Comparison of ENCODE assay signal across 19 cellular contexts in the genomic region with DNA sequence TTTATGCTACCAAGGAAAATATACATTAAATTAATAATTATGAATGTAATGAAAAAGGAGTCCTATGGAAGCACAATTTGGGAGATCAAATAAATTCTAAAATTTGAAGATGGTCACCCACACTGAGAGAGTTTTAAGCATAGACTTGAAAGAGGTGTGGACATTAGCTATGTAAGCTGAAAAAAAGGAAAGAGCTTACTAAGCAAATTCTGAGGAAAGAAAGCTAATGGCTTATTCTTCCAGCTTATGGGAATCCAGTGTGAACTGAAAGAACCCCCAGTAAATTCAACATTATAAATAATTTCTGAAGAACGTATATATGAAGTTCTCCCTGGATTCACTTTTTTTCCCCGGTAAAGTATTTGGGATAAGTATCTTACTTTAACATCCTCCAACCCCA.
DNase-seq lines count a peak whose midpoint lies in the region; ATAC-seq, FAIRE-seq and TF ChIP-seq lines count a peak whose summit lies in the region.
"Had no signal": no experiment of that assay in that cellular context is flagged by ENCODE, and none has a peak within 500 bp of the region (broad histone marks: within the 10 kb centered on the region; RNA-seq: fewer than 3 reads in every experiment).

No MANE protein-coding gene starts in this region.

- DNase-seq in HepG2 (ENCODE audit: low spot score) (no peak), right lobe of liver (no peak), IMR-90 (no peak)
- no peak for DNase-seq in activated T-cell treated with anti-CD3 and anti-CD28 coated beads, Interleukin-2, amount 50 U/mL, for 4 hours
- DNase-seq: ACHN; BE2C; Caco-2; Calu3; CD4-positive, alpha-beta T cell; CD8-positive, alpha-beta T cell; DMS79 treated with DMSO at 0.1 percent for 48 hours; GF-D8 had no signal

- no peak overlapping the region for H3K23ac ChIP-seq in IMR-90 (ENCODE audit: low read depth, low read length)

- no peak for TF ChIP-seq RAD21 in HepG2 (CRISPR knock-in tag; IDR thresholded peaks at IDR 0.05)
- TF ChIP-seq RAD21 in IMR-90 (IDR thresholded peaks at IDR 0.05; ENCODE audit: low read length) = no peak

- no peak overlapping the region for H2BK15ac ChIP-seq in IMR-90 (ENCODE audit: low read depth, low read length)

- 2% methylated on average over 2 of the region's 2 CpGs for WGBS in HepG2 (ENCODE audit: low lambda C conversion rate)
- WGBS in right lobe of liver (ENCODE audit: insufficient coverage, low coverage, low lambda C conversion rate, missing lambda C conversion rate) = 81% methylated on average over 2 of the region's 2 CpGs
- no CpG with 5 or more reads among the region's 2 CpGs for WGBS in IMR-90 (ENCODE audit: extremely low coverage in 2 of 2, insufficient read length in 1 of 2), 2 experiments

- no peak overlapping the region for H2BK5ac ChIP-seq in IMR-90 (ENCODE audit: low read depth, low read length, poor library complexity, severe bottlenecking)

- no peaks in the 10 kb centered on the region for H3K4me1 ChIP-seq in HepG2 (ENCODE audit: insufficient read depth, low read length)
- H3K4me1 ChIP-seq in right lobe of liver = no peaks in the 10 kb centered on the region
- H3K4me1 ChIP-seq in IMR-90 (ENCODE audit: control insufficient read depth, insufficient read depth, low read length) = peaks cover 4% of the 10 kb centered on the region; the same call in 1 of the 2 replicates
- H3K4me1 ChIP-seq: Caco-2 had no signal

- ATAC-seq in HepG2 (no peak), right lobe of liver (no peak), IMR-90 (ENCODE audit: low read depth) (no peak), GM21390 (IDR thresholded peaks at IDR 0.05; ENCODE audit: unreplicated experiment) (no peak)
- no peak for ATAC-seq in activated T-cell treated with anti-CD3 and anti-CD28 coated beads, Interleukin-2, amount 50 U/mL, for 4 hours
- ATAC-seq: CD8-positive, alpha-beta T cell had no signal

- TF ChIP-seq POLR2A in HepG2 (IDR thresholded peaks at IDR 0.05; ENCODE audit: insufficient read depth in 1 of 2, low read depth in 2 of 2, low read length in 2 of 2) (no peak), right lobe of liver (IDR thresholded peaks at IDR 0.05) (no peak), IMR-90 (IDR thresholded peaks at IDR 0.05; ENCODE audit: low read depth, low read length) (no peak)

- POLR2A ChIA-PET in HepG2 (lab: Yijun Ruan, JAX) (no interaction called here), IMR-90 (lab: Charles Lee; ENCODE audit: unreplicated experiment) (no interaction called here)

- no peak overlapping the region for H3K4ac ChIP-seq in IMR-90 (ENCODE audit: low read depth, low read length)

- TF ChIP-seq CTCF in HepG2 (CRISPR knock-in tag; IDR thresholded peaks at IDR 0.05) (no peak), right lobe of liver (IDR thresholded peaks at IDR 0.05) (no peak), IMR-90 (conservative IDR thresholded peaks at IDR 0.05; ENCODE audit: low read depth, low read length) (no peak)

- H3K4me3 ChIP-seq in HepG2 (replicated peaks in 1 of 3; ENCODE audit: insufficient read depth in 1 of 3, low read depth in 2 of 3, low read length in 3 of 3) (no peak overlapping the region), right lobe of liver (no peak overlapping the region), IMR-90 (ENCODE audit: insufficient read depth, low read depth, low read length) (no peak overlapping the region)
- H3K4me3 ChIP-seq: BLaER1 treated with 17β-estradiol and CSF1 and Interleukin-3, amounts not matched to agents 10 nM and 100 nM had no signal

- no peaks in the 10 kb centered on the region for H3K79me1 ChIP-seq in IMR-90 (ENCODE audit: low read depth in 1 of 2, low read length in 2 of 2)

- H3K36me3 Mint-ChIP-seq in activated T-cell treated with anti-CD3 and anti-CD28 coated beads, Interleukin-2, amount 50 U/mL, for 4 hours (ENCODE audit: insufficient read depth) = no peaks in the 10 kb centered on the region
- H3K36me3 Mint-ChIP-seq: CD8-positive, alpha-beta T cell had no signal

- no peak for TF ChIP-seq EP300 in HepG2 (IDR thresholded peaks at IDR 0.05; ENCODE audit: low read depth in 2 of 2, low read length in 2 of 2)
- no peak for TF ChIP-seq EP300 in HepG2 (CRISPR knock-in tag; IDR thresholded peaks at IDR 0.05; ENCODE audit: borderline replicate concordance)

- no peaks in the 10 kb centered on the region for H3K27me3 ChIP-seq in HepG2 (ENCODE audit: control insufficient read depth in 1 of 2, insufficient read depth in 2 of 2, low read length in 2 of 2)
- no peaks in the 10 kb centered on the region for H3K27me3 ChIP-seq in right lobe of liver
- no peaks in the 10 kb centered on the region for H3K27me3 ChIP-seq in IMR-90 (ENCODE audit: control insufficient read depth, insufficient read depth, low read length)
- H3K27me3 ChIP-seq: BE2C; BLaER1 treated with 17β-estradiol and CSF1 and Interleukin-3, amounts not matched to agents 10 nM and 100 nM had no signal

- no peaks in the 10 kb centered on the region for H4K20me1 ChIP-seq in HepG2 (ENCODE audit: insufficient read depth, low read length)
- no peaks in the 10 kb centered on the region for H4K20me1 ChIP-seq in IMR-90 (ENCODE audit: insufficient read depth, low read length)
- H4K20me1 ChIP-seq: BLaER1 treated with 17β-estradiol and CSF1 and Interleukin-3, amounts not matched to agents 10 nM and 100 nM had no signal

- no peak overlapping the region for H3K4me3 Mint-ChIP-seq in activated T-cell treated with anti-CD3 and anti-CD28 coated beads, Interleukin-2, amount 50 U/mL, for 4 hours
- H3K4me3 Mint-ChIP-seq: CD4-positive, alpha-beta T cell; CD8-positive, alpha-beta T cell had no signal

- no peak overlapping the region for H3K9ac ChIP-seq in HepG2 (ENCODE audit: insufficient read depth, low read depth, low read length)
- H3K9ac ChIP-seq in IMR-90 (ENCODE audit: low read depth, low read length) = no peak overlapping the region
- H3K9ac ChIP-seq: BLaER1 treated with 17β-estradiol and CSF1 and Interleukin-3, amounts not matched to agents 10 nM and 100 nM had no signal

- no peak overlapping the region for H3K4me2 ChIP-seq in HepG2 (ENCODE audit: low read depth, low read length)
- H3K4me2 ChIP-seq in IMR-90 (ENCODE audit: low read depth, low read length) = no peak overlapping the region

- H2AK9ac ChIP-seq in IMR-90 (replicated peaks; ENCODE audit: low read depth, low read length, poor library complexity) = no peak overlapping the region

- H2AFZ ChIP-seq in HepG2 (ENCODE audit: low read length) (no peak overlapping the region), IMR-90 (replicated peaks; ENCODE audit: low read length, poor library complexity) (no peak overlapping the region)

- CTCF ChIA-PET in HepG2 (lab: Yijun Ruan, JAX; ENCODE audit: low intra/inter-chr PET ratio, low total read pairs) (no interaction called here), IMR-90 (lab: Yijun Ruan, JAX) (no interaction called here)

- no peak overlapping the region for H3K14ac ChIP-seq in IMR-90 (replicated peaks; ENCODE audit: low read depth, low read length)

- no peak overlapping the region for H3K18ac ChIP-seq in IMR-90 (ENCODE audit: low read depth, low read length)

- H3K56ac ChIP-seq in IMR-90 (ENCODE audit: extremely low read depth, insufficient read depth, low read length) = no peak overlapping the region

- H4K8ac ChIP-seq in IMR-90 (ENCODE audit: low read depth in 2 of 2, low read length in 2 of 2) = no peak overlapping the region

- peaks cover 3% of the 10 kb centered on the region for H3K27me3 Mint-ChIP-seq in activated T-cell treated with anti-CD3 and anti-CD28 coated beads, Interleukin-2, amount 50 U/mL, for 4 hours (ENCODE audit: low read depth)
- H3K27me3 Mint-ChIP-seq: CD4-positive, alpha-beta T cell had no signal

- H3K36me3 ChIP-seq in HepG2 (replicated peaks in 1 of 2; ENCODE audit: control insufficient read depth in 1 of 2, insufficient read depth in 2 of 2, low read length in 2 of 2) (no peaks in the 10 kb centered on the region), right lobe of liver (no peaks in the 10 kb centered on the region), IMR-90 (ENCODE audit: control insufficient read depth, insufficient read depth, low read length) (no peaks in the 10 kb centered on the region)
- H3K36me3 ChIP-seq: BE2C; BLaER1 treated with 17β-estradiol and CSF1 and Interleukin-3, amounts not matched to agents 10 nM and 100 nM had no signal

- no peak overlapping the region for H4K91ac ChIP-seq in IMR-90 (ENCODE audit: insufficient read depth, low read depth, low read length)

- H3K9me3 ChIP-seq in HepG2 (ENCODE audit: low read length) (no peaks in the 10 kb centered on the region), right lobe of liver (no peaks in the 10 kb centered on the region), IMR-90 (ENCODE audit: control insufficient read depth, insufficient read depth, low read length) (no peaks in the 10 kb centered on the region; the same call in 1 of the 2 replicates)
- H3K9me3 ChIP-seq: BE2C, Caco-2 had no signal

- BruUV-seq in HepG2 (replicated peaks; lab: Mats Ljungman, UMichigan) (no TSS peak), IMR-90 (replicated peaks; lab: Mats Ljungman, UMichigan) (no TSS peak)

- no peak overlapping the region for H2AK5ac ChIP-seq in IMR-90 (ENCODE audit: low read depth, low read length)

- in situ Hi-C loops in HepG2 (cut with HindIII; ENCODE audit: extremely low pct_ligation_motif_present, low pct_unique_long_range_greater_than_20kb) = no loop called here
- in situ Hi-C loops in IMR-90 (cut with MboI; ENCODE audit: low sequenced_read_pairs) = no loop called here

- no peaks in the 10 kb centered on the region for H3K9me1 ChIP-seq in IMR-90 (ENCODE audit: insufficient read depth, low read length)

- no peak for FAIRE-seq in HepG2 (lab: Jason Lieb, UNC)
- FAIRE-seq: G401.6, GM12891, GM19239 had no signal

- no peak overlapping the region for H2BK20ac ChIP-seq in IMR-90 (ENCODE audit: low read depth, low read length)

- H3K79me2 ChIP-seq in HepG2 (ENCODE audit: insufficient read depth, low read length) = no peaks in the 10 kb centered on the region

- peaks cover 2% of the 10 kb centered on the region for H3K4me1 Mint-ChIP-seq in activated T-cell treated with anti-CD3 and anti-CD28 coated beads, Interleukin-2, amount 50 U/mL, for 4 hours (ENCODE audit: low read depth)

- H2BK120ac ChIP-seq in IMR-90 (ENCODE audit: low read depth, low read length) = no peak overlapping the region

- H4K5ac ChIP-seq in IMR-90 (ENCODE audit: low read depth, low read length) = no peak overlapping the region

- intact Hi-C loops in HepG2 (cut with micrococcal nuclease; ENCODE audit: unreplicated experiment) (no loop called here), right lobe of liver (cut with DNase I) (no loop called here), IMR-90 (cut with micrococcal nuclease) (no loop called here)

- dilution Hi-C loops in IMR-90 (cut with HindIII; ENCODE audit: low sequenced_read_pairs, unreplicated experiment) = no loop called here

- H3K27ac ChIP-seq in HepG2 (ENCODE audit: extremely low read length, insufficient read depth, low read length) (no peak overlapping the region), right lobe of liver (no peak overlapping the region), IMR-90 (ENCODE audit: insufficient read depth, low read length) (no peak overlapping the region)
- H3K27ac ChIP-seq: 22Rv1, C4-2B had no signal

- H3K9me3 Mint-ChIP-seq in activated T-cell treated with anti-CD3 and anti-CD28 coated beads, Interleukin-2, amount 50 U/mL, for 4 hours = peaks cover 4% of the 10 kb centered on the region
- H3K9me3 Mint-ChIP-seq: CD4-positive, alpha-beta T cell; CD8-positive, alpha-beta T cell had no signal

TF ChIP-seq in HepG2, 621 proteins besides CTCF, POLR2A, EP300 and RAD21 (continues in another document):
- TF ChIP-seq MAFF (IDR thresholded peaks at IDR 0.05; ENCODE audit: low read depth, low read length) = peak; percentile 87
